Comparison of ENCODE assay signal across 25 cellular contexts in the genomic region with DNA sequence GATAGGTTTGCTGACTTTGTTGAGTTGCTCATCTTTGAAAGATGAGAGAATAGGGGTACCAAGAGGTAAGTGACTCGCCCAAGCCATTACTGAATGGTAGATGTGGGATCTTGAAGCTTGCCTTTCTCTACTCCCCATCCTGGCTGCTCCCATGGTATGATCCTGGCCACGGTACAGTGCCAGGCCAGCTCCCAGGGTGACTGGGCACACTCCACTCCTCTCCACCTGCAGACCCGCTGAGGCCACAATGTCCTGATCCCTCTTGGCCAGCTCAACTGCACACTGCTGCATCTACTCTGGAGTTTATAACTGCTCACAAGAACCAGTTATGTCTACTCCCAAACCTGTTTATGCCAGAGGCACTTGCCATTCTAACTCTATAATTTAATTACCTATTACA. TPM values are rescaled to one million over a fixed set of nuclear protein-coding genes. Genes with fewer than 3 reads are reported as not detected.
"Had no signal": no experiment of that assay in that cellular context is flagged by ENCODE, and none has a peak within 500 bp of the region (broad histone marks: within the 10 kb centered on the region; RNA-seq: fewer than 3 reads in every experiment).

No MANE protein-coding gene starts in this region.

- H3K9me3 ChIP-seq: ascending aorta, Peyer's patch, SJSA1 had no signal

- H3K36me3 Mint-ChIP-seq: activated naive CD4-positive, alpha-beta T cell treated with anti-CD3 and anti-CD28 coated beads, Interleukin-2, amount 50 U/mL, for 72 hours had no signal

- H3K9me3 Mint-ChIP-seq: activated CD8-positive, alpha-beta T cell treated with anti-CD3 and anti-CD28 coated beads for 36 hours; activated naive CD4-positive, alpha-beta T cell treated with anti-CD3 and anti-CD28 coated beads, Interleukin-2, amount 50 U/mL, for 72 hours; activated naive CD8-positive, alpha-beta T cell treated with anti-CD3 and anti-CD28 coated beads, Interleukin-2, amount 50 U/mL, for 24 hours; activated T-cell treated with anti-CD3 and anti-CD28 coated beads, Interleukin-2, amount 50 U/mL, for 72 hours; brain; central memory CD8-positive, alpha-beta T cell; T-helper 1 cell treated with Interleukin-12 subunit alpha and Interleukin-12 subunit beta and Interleukin-4 antibody, amounts not matched to agents 30 μg/mL and 1 μg/mL, for 36 hours had no signal

- H3K36me3 ChIP-seq: ascending aorta, Peyer's patch, SJSA1 had no signal

- H3K27me3 ChIP-seq: ascending aorta, Peyer's patch had no signal

- H3K27me3 Mint-ChIP-seq: activated CD8-positive, alpha-beta T cell treated with anti-CD3 and anti-CD28 coated beads for 36 hours; activated naive CD8-positive, alpha-beta T cell treated with anti-CD3 and anti-CD28 coated beads, Interleukin-2, amount 50 U/mL, for 24 hours; central memory CD8-positive, alpha-beta T cell had no signal

- H3K27ac ChIP-seq: ascending aorta, Peyer's patch, SJSA1 had no signal

- H3K4me3 ChIP-seq: ascending aorta, Peyer's patch, SJSA1 had no signal

- H3K4me3 Mint-ChIP-seq: activated CD8-positive, alpha-beta T cell treated with anti-CD3 and anti-CD28 coated beads for 36 hours; activated naive CD8-positive, alpha-beta T cell treated with anti-CD3 and anti-CD28 coated beads, Interleukin-2, amount 50 U/mL, for 24 hours; activated T-cell treated with anti-CD3 and anti-CD28 coated beads, Interleukin-2, amount 50 U/mL, for 72 hours; brain; central memory CD8-positive, alpha-beta T cell; T-helper 1 cell treated with Interleukin-12 subunit alpha and Interleukin-12 subunit beta and Interleukin-4 antibody, amounts not matched to agents 30 μg/mL and 1 μg/mL, for 36 hours had no signal

- H3K27ac Mint-ChIP-seq: activated CD8-positive, alpha-beta T cell treated with anti-CD3 and anti-CD28 coated beads for 36 hours; activated naive CD4-positive, alpha-beta T cell treated with anti-CD3 and anti-CD28 coated beads, Interleukin-2, amount 50 U/mL, for 72 hours; activated naive CD8-positive, alpha-beta T cell treated with anti-CD3 and anti-CD28 coated beads, Interleukin-2, amount 50 U/mL, for 24 hours; activated T-cell treated with anti-CD3 and anti-CD28 coated beads, Interleukin-2, amount 50 U/mL, for 72 hours; brain; T-helper 1 cell treated with Interleukin-12 subunit alpha and Interleukin-12 subunit beta and Interleukin-4 antibody, amounts not matched to agents 30 μg/mL and 1 μg/mL, for 36 hours had no signal

- DNase-seq: activated CD4-positive, alpha-beta T cell treated with anti-CD3 and anti-CD28 coated beads for 4 hours; activated CD8-positive, alpha-beta memory T cell treated with anti-CD3 and anti-CD28 coated beads, Interleukin-2, amount 50 U/mL, for 4 hours; activated CD8-positive, alpha-beta T cell treated with anti-CD3 and anti-CD28 coated beads for 36 hours; activated naive CD4-positive, alpha-beta T cell treated with Interleukin-2 at 50 U/mL for 16 hours; activated naive CD8-positive, alpha-beta T cell treated with anti-CD3 and anti-CD28 coated beads, Interleukin-2, amount 50 U/mL, for 24 hours; activated T-cell treated with anti-CD3 and anti-CD28 coated beads, Interleukin-2, amount 50 U/mL, for 72 hours; amniotic stem cell; KBM-7; MV-4-11; NCI-H1092 treated with DMSO at 0.1 percent for 48 hours; NCI-H1417 treated with DMSO at 0.1 percent for 48 hours; NCI-H1694; NCI-H2029 treated with DMSO at 0.1 percent for 48 hours; NCI-H446; NCI-H524; Peyer's patch; SHP77; SW 1271 had no signal

- H3K4me1 ChIP-seq: ascending aorta, Peyer's patch, SJSA1 had no signal

- H3K4me1 Mint-ChIP-seq: central memory CD8-positive, alpha-beta T cell had no signal

RNA-seq across cellular contexts. Expression of a gene that starts 25.9 kb away (rescaled TPM):
- total RNA-seq: ascending aorta, MCF 10A, SJSA1 had no signal
